In the genomic region with DNA sequence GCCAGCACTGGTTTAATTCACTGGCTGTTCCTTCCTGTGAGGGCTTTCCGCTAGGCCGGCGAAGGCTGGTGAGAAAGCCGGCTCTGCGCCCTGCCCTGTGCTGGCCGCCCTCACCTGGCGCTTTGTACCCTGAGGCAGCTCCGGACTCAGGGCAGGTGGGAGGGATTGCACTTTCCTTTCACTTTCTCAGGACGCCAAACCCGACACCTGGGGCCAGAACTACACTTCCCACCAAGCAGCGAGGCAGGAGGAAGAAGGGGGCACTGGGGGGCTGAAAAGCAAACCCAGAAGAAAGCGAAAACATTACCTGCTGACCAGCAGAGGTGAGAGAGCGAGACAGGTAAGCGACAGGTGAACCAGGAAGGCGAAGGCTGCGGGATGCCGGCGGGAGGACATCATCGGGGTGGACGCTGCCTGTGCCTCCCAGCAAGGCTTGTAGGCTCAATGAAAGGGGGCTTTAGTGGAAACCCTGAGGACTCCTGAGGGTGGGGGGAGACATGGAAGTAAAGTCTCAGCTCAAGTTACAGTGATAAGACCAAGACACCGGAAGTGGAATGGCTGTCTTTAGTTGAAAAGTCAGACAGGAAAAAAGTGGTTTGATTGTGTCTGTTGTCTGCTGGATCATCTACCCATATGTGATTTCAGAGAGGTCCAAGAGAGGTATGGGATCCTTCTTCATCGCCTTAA, we compare ENCODE assay signal across 1 cellular context.
TF ChIP-seq lines count a peak whose summit lies in the region.

A gene with protein sequence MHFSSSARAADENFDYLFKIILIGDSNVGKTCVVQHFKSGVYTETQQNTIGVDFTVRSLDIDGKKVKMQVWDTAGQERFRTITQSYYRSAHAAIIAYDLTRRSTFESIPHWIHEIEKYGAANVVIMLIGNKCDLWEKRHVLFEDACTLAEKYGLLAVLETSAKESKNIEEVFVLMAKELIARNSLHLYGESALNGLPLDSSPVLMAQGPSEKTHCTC (plus strand): TSS at position 181 of the 687 bp plus-strand sequence. CDS start 3,589 bp downstream, outside the sequence.

TF ChIP-seq in HepG2, 621 proteins besides CTCF, POLR2A, EP300 and RAD21 (continued from another document):
- TF ChIP-seq ZEB1 (IDR thresholded peaks at IDR 0.05; ENCODE audit: insufficient replicate concordance, low read depth) (peak; percentile 98), HNRNPLL (IDR thresholded peaks at IDR 0.05; ENCODE audit: low read depth, low read length, poor library complexity, severe bottlenecking) (peak; percentile 31), BRD4 (CRISPR knock-in tag; IDR thresholded peaks at IDR 0.05) (no peak), MTA3 (CRISPR knock-in tag; IDR thresholded peaks at IDR 0.05) (no peak), THAP11 (CRISPR knock-in tag; IDR thresholded peaks at IDR 0.05) (peak; percentile 67), ZSCAN30 (CRISPR knock-in tag; IDR thresholded peaks at IDR 0.05) (no peak), PAWR (CRISPR knock-in tag; IDR thresholded peaks at IDR 0.05; ENCODE audit: borderline replicate concordance) (no peak), GPN1 (CRISPR knock-in tag; IDR thresholded peaks at IDR 0.05; ENCODE audit: borderline replicate concordance) (no peak)
- TF ChIP-seq, protein P1, sequence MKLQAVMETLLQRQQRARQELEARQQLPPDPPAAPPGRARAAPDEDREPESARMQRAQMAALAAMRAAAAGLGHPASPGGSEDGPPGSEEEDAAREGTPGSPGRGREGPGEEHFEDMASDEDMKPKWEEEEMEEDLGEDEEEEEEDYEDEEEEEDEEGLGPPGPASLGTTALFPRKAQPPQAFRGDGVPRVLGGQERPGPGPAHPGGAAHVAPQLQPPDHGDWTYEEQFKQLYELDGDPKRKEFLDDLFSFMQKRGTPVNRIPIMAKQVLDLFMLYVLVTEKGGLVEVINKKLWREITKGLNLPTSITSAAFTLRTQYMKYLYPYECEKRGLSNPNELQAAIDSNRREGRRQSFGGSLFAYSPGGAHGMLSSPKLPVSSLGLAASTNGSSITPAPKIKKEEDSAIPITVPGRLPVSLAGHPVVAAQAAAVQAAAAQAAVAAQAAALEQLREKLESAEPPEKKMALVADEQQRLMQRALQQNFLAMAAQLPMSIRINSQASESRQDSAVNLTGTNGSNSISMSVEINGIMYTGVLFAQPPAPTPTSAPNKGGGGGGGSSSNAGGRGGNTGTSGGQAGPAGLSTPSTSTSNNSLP (IDR thresholded peaks at IDR 0.05; ENCODE audit: low read depth, low read length) = no peak
